In genomic region chr17:9981344-9981915, GRCh38 we compare ENCODE assay signal across 13 cellular contexts.
DNase-seq lines count a peak whose midpoint lies in the region; ATAC-seq and TF ChIP-seq lines count a peak whose summit lies in the region.
"Had no signal": no experiment of that assay in that cellular context is flagged by ENCODE, and none has a peak within 500 bp of the region (broad histone marks: within the 10 kb centered on the region; RNA-seq: fewer than 3 reads in every experiment).

No MANE protein-coding gene starts in this region.

- H3K9me3 Mint-ChIP-seq in endodermal cell (no peaks in the 10 kb centered on the region), type B pancreatic cell (no peaks in the 10 kb centered on the region)
- H3K9me3 Mint-ChIP-seq: CD8-positive, alpha-beta T cell; GM23338 had no signal

- H3K4me3 ChIP-seq in IMR-90 (ENCODE audit: insufficient read depth, low read depth, low read length) (no peak overlapping the region), endodermal cell (ENCODE audit: low read length) (no peak overlapping the region), neutrophil (ENCODE audit: low read depth in 1 of 2, low read length in 1 of 2) (no peak overlapping the region)
- H3K4me3 ChIP-seq: GM23338 had no signal

- no peak overlapping the region for H2BK20ac ChIP-seq in IMR-90 (ENCODE audit: low read depth, low read length)

- H2BK5ac ChIP-seq in IMR-90 (ENCODE audit: low read depth, low read length, poor library complexity, severe bottlenecking) = no peak overlapping the region

- ATAC-seq in IMR-90 (ENCODE audit: low read depth) (no peak), HG03045 (IDR thresholded peaks at IDR 0.05; ENCODE audit: unreplicated experiment) (no peak), HG02884 (IDR thresholded peaks at IDR 0.05; ENCODE audit: unreplicated experiment) (no peak)
- ATAC-seq: CD8-positive, alpha-beta T cell had no signal

- H3K27me3 ChIP-seq in IMR-90 (ENCODE audit: control insufficient read depth, insufficient read depth, low read length) (no peaks in the 10 kb centered on the region), endodermal cell (ENCODE audit: control insufficient read depth, insufficient read depth, low read length, poor library complexity, severe bottlenecking) (no peaks in the 10 kb centered on the region), neutrophil (no peaks in the 10 kb centered on the region)

- dilution Hi-C loops in IMR-90 (cut with HindIII; ENCODE audit: low sequenced_read_pairs, unreplicated experiment) = no loop called here

- peak overlapping the region; percentile 35 for H2AK9ac ChIP-seq in IMR-90 (replicated peaks; ENCODE audit: low read depth, low read length, poor library complexity)

- in situ Hi-C loops in IMR-90 (cut with MboI; ENCODE audit: low sequenced_read_pairs) = no loop called here

- H3K18ac ChIP-seq in IMR-90 (ENCODE audit: low read depth, low read length) = no peak overlapping the region

- TF ChIP-seq CTCF in IMR-90 (conservative IDR thresholded peaks at IDR 0.05; ENCODE audit: low read depth, low read length) (no peak), endodermal cell (conservative IDR thresholded peaks at IDR 0.05) (no peak), neutrophil (IDR thresholded peaks at IDR 0.05) (no peak), type B pancreatic cell (conservative IDR thresholded peaks at IDR 0.05) (no peak)

- no peak overlapping the region for H2BK120ac ChIP-seq in IMR-90 (ENCODE audit: low read depth, low read length)

- no peak overlapping the region for H3K9ac ChIP-seq in IMR-90 (ENCODE audit: low read depth, low read length)
- no peak overlapping the region for H3K9ac ChIP-seq in endodermal cell (ENCODE audit: extremely low read depth, low read length, poor library complexity, severe bottlenecking)

- H4K20me1 ChIP-seq in IMR-90 (ENCODE audit: insufficient read depth, low read length) = no peaks in the 10 kb centered on the region

- H3K9me1 ChIP-seq in IMR-90 (ENCODE audit: insufficient read depth, low read length) = no peaks in the 10 kb centered on the region

- DNase-seq in IMR-90 (no peak), endodermal cell (peak; percentile 39), type B pancreatic cell (ENCODE audit: extremely low spot score, unreplicated experiment) (no peak), anterior cingulate cortex (lab: John Stamatoyannopoulos, UW) (no peak)
- DNase-seq: CD8-positive, alpha-beta T cell; COR-L47; DMS53 had no signal

- intact Hi-C loops in IMR-90 (cut with micrococcal nuclease) = no loop called here

- H3K4me2 ChIP-seq in IMR-90 (ENCODE audit: low read depth, low read length) = no peak overlapping the region
- H3K4me2 ChIP-seq: GM23338 had no signal

- no peak overlapping the region for H2AFZ ChIP-seq in IMR-90 (replicated peaks; ENCODE audit: low read length, poor library complexity)
- H2AFZ ChIP-seq: GM23338 had no signal

- no peak overlapping the region for H3K4me3 Mint-ChIP-seq in endodermal cell
- H3K4me3 Mint-ChIP-seq in type B pancreatic cell = no peak overlapping the region
- H3K4me3 Mint-ChIP-seq: B cell; CD8-positive, alpha-beta T cell; GM23338 had no signal

- no peak overlapping the region for H3K14ac ChIP-seq in IMR-90 (replicated peaks; ENCODE audit: low read depth, low read length)

- H3K36me3 ChIP-seq in IMR-90 (ENCODE audit: control insufficient read depth, insufficient read depth, low read length) (no peaks in the 10 kb centered on the region), endodermal cell (ENCODE audit: control insufficient read depth, insufficient read depth, low read length) (no peaks in the 10 kb centered on the region), neutrophil (peaks cover 23% of the 10 kb centered on the region)

- no peak for TF ChIP-seq RAD21 in IMR-90 (IDR thresholded peaks at IDR 0.05; ENCODE audit: low read length)

- CTCF ChIA-PET in IMR-90 (lab: Yijun Ruan, JAX) = interaction anchor here (1.0 kb wide), 1 partner anchor 66 kb away, joined by 3 read pairs; no protein-coding TSS in a partner anchor

- H3K27ac Mint-ChIP-seq in endodermal cell (no peak overlapping the region), type B pancreatic cell (peak overlapping the region; percentile 46)
- H3K27ac Mint-ChIP-seq: B cell; CD8-positive, alpha-beta T cell had no signal

- H4K91ac ChIP-seq in IMR-90 (ENCODE audit: insufficient read depth, low read depth, low read length) = no peak overlapping the region

- H2AK5ac ChIP-seq in IMR-90 (ENCODE audit: low read depth, low read length) = no peak overlapping the region

- H3K27me3 Mint-ChIP-seq in endodermal cell (ENCODE audit: insufficient read depth) (no peaks in the 10 kb centered on the region), type B pancreatic cell (peaks cover 6% of the 10 kb centered on the region)
- H3K27me3 Mint-ChIP-seq: B cell had no signal

- H3K4me1 Mint-ChIP-seq in endodermal cell (no peaks in the 10 kb centered on the region), type B pancreatic cell (ENCODE audit: unreplicated experiment) (no peaks in the 10 kb centered on the region)

- no peaks in the 10 kb centered on the region for H3K79me1 ChIP-seq in IMR-90 (ENCODE audit: low read depth in 1 of 2, low read length in 2 of 2)

- no CpG with 5 or more reads among the region's 4 CpGs for WGBS in IMR-90 (ENCODE audit: extremely low coverage in 2 of 2, insufficient read length in 1 of 2), 2 experiments
- 87 to 100% methylated on average over 2 to 4 of the region's 4 CpGs for WGBS in endodermal cell (ENCODE audit: insufficient coverage in 1 of 2, insufficient read length in 1 of 2), 2 experiments

- no peak overlapping the region for H3K23ac ChIP-seq in IMR-90 (ENCODE audit: low read depth, low read length)

- no TSS peak for BruUV-seq in IMR-90 (replicated peaks; lab: Mats Ljungman, UMichigan)

- no peak overlapping the region for H3K56ac ChIP-seq in IMR-90 (ENCODE audit: extremely low read depth, insufficient read depth, low read length)

- H4K5ac ChIP-seq in IMR-90 (ENCODE audit: low read depth, low read length) = no peak overlapping the region

- H3K9me3 ChIP-seq in IMR-90 (ENCODE audit: control insufficient read depth, insufficient read depth, low read length) = no peaks in the 10 kb centered on the region
- H3K9me3 ChIP-seq in endodermal cell (ENCODE audit: control insufficient read depth, low read length) = no peaks in the 10 kb centered on the region
- no peaks in the 10 kb centered on the region for H3K9me3 ChIP-seq in neutrophil

- no peaks in the 10 kb centered on the region for H3K36me3 Mint-ChIP-seq in endodermal cell (ENCODE audit: low read depth)
- H3K36me3 Mint-ChIP-seq in type B pancreatic cell = no peaks in the 10 kb centered on the region
- H3K36me3 Mint-ChIP-seq: CD8-positive, alpha-beta T cell had no signal

- H3K27ac ChIP-seq in IMR-90 (ENCODE audit: insufficient read depth, low read length) (no peak overlapping the region), endodermal cell (ENCODE audit: low read depth, low read length) (no peak overlapping the region), neutrophil (peak overlapping the region; percentile 66)
- H3K27ac ChIP-seq: C4-2B had no signal

- POLR2A ChIA-PET in IMR-90 (lab: Charles Lee; ENCODE audit: unreplicated experiment) = no interaction called here

- H3K4me1 ChIP-seq in IMR-90 (ENCODE audit: control insufficient read depth, insufficient read depth, low read length) = no peaks in the 10 kb centered on the region
- H3K4me1 ChIP-seq in endodermal cell (ENCODE audit: control insufficient read depth, insufficient read depth, low read length) = no peaks in the 10 kb centered on the region
- peaks cover 48 to 58% of the 10 kb centered on the region in 2 experiments for H3K4me1 ChIP-seq in neutrophil (ENCODE audit: control insufficient read depth in 1 of 2, insufficient read depth in 1 of 2, low read depth in 1 of 2, low read length in 1 of 2)

- no peak overlapping the region for H4K8ac ChIP-seq in IMR-90 (ENCODE audit: low read depth in 2 of 2, low read length in 2 of 2)

- TF ChIP-seq POLR2A in IMR-90 (IDR thresholded peaks at IDR 0.05; ENCODE audit: low read depth, low read length) = no peak

- H2BK15ac ChIP-seq in IMR-90 (ENCODE audit: low read depth, low read length) = no peak overlapping the region

- H3K4ac ChIP-seq in IMR-90 (ENCODE audit: low read depth, low read length) = no peak overlapping the region

TF ChIP-seq in IMR-90, 13 proteins besides CTCF, POLR2A, EP300 and RAD21:
- no peak for TF ChIP-seq FOS (IDR thresholded peaks at IDR 0.05; ENCODE audit: low read depth, low read length)
- TF ChIP-seq SMC3 (IDR thresholded peaks at IDR 0.05; ENCODE audit: low read depth, low read length) = no peak
